In the genomic region with DNA sequence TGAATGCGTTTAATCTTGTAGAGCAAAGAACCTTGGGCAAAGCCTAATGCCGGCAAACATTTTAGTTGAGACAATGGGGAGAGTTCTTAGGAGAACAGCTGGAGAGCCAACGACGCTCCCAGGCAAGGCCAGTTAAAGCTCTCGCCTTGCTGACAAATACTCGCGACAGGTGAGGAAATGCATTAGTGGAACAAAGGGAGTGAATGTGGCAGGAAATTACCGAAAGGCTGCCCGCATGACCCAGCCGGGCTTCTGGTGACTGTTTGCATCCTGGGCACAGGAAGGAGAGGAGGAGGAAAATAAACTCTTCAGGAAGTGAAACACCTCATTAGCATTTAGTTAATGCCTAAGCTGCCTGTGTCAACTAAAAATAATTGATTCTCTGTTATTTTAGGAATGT, we compare ENCODE assay signal across 11 cellular contexts.
A peak's percentile ranks its signal among the peaks of the same experiment; 100 is the strongest.
DNase-seq lines count a peak whose midpoint lies in the region; ATAC-seq and TF ChIP-seq lines count a peak whose summit lies in the region.
"Had no signal": no experiment of that assay in that cellular context is flagged by ENCODE, and none has a peak within 500 bp of the region (broad histone marks: within the 10 kb centered on the region; RNA-seq: fewer than 3 reads in every experiment).

No MANE protein-coding gene starts in this region.

- no peaks in the 10 kb centered on the region for H3K27me3 Mint-ChIP-seq in activated T-helper 1 cell treated with anti-CD3 and anti-CD28 coated beads, Interleukin-12 subunit alpha, Interleukin-12 subunit beta, Interleukin-2, Interleukin-4 antibody, amounts not matched to agents 30 ng/mL and 10 ng/mL and 1 ng/mL, durations not matched to agents 14 hours and 24 hours and 36 hours (ENCODE audit: insufficient read depth)

- no peaks in the 10 kb centered on the region for H3K36me3 ChIP-seq in tibial nerve

- no peak overlapping the region for H3K4me3 Mint-ChIP-seq in activated T-helper 1 cell treated with anti-CD3 and anti-CD28 coated beads, Interleukin-12 subunit alpha, Interleukin-12 subunit beta, Interleukin-2, Interleukin-4 antibody, amounts not matched to agents 30 ng/mL and 10 ng/mL and 1 ng/mL, durations not matched to agents 14 hours and 24 hours and 36 hours

- TF ChIP-seq EP300 in tibial nerve (IDR thresholded peaks at IDR 0.05) = no peak

- no peaks in the 10 kb centered on the region for H3K9me3 ChIP-seq in tibial nerve

- no peak overlapping the region for H3K4me3 ChIP-seq in tibial nerve
- H3K4me3 ChIP-seq: skin epidermis had no signal

- peaks cover 42% of the 10 kb centered on the region for H3K4me1 Mint-ChIP-seq in activated T-helper 1 cell treated with anti-CD3 and anti-CD28 coated beads, Interleukin-12 subunit alpha, Interleukin-12 subunit beta, Interleukin-2, Interleukin-4 antibody, amounts not matched to agents 30 ng/mL and 10 ng/mL and 1 ng/mL, durations not matched to agents 14 hours and 24 hours and 36 hours (ENCODE audit: low read depth)

- no peak for ATAC-seq in omental fat pad (ENCODE audit: low FRiP score)

- TF ChIP-seq CTCF in tibial nerve (IDR thresholded peaks at IDR 0.05) (no peak), omental fat pad (IDR thresholded peaks at IDR 0.05) (no peak)

- intact Hi-C loops in activated T-helper 1 cell treated with anti-CD3 and anti-CD28 coated beads, Interleukin-12 subunit alpha, Interleukin-12 subunit beta, Interleukin-2, Interleukin-4 antibody, amounts not matched to agents 30 ng/mL and 10 ng/mL and 1 ng/mL, durations not matched to agents 14 hours and 24 hours and 36 hours (cut with micrococcal nuclease) = no loop called here

- H3K36me3 Mint-ChIP-seq in activated T-helper 1 cell treated with anti-CD3 and anti-CD28 coated beads, Interleukin-12 subunit alpha, Interleukin-12 subunit beta, Interleukin-2, Interleukin-4 antibody, amounts not matched to agents 30 ng/mL and 10 ng/mL and 1 ng/mL, durations not matched to agents 14 hours and 24 hours and 36 hours (ENCODE audit: low read depth) = no peaks in the 10 kb centered on the region

- no peak for TF ChIP-seq POLR2A in tibial nerve (IDR thresholded peaks at IDR 0.05)

- no peaks in the 10 kb centered on the region for H3K4me1 ChIP-seq in tibial nerve

- H3K27me3 ChIP-seq in tibial nerve = no peaks in the 10 kb centered on the region

- DNase-seq in DMS153 (lab: John Stamatoyannopoulos, UW) = peak; percentile 90
- peak; percentile 24 for DNase-seq in NCI-H1436 (lab: John Stamatoyannopoulos, UW)
- DNase-seq in activated T-helper 1 cell treated with anti-CD3 and anti-CD28 coated beads, Interleukin-12 subunit alpha, Interleukin-12 subunit beta, Interleukin-2, Interleukin-4 antibody, amounts not matched to agents 30 ng/mL and 10 ng/mL and 1 ng/mL, durations not matched to agents 14 hours and 24 hours and 36 hours (ENCODE audit: low spot score) = no peak
- peak; percentile 93 for DNase-seq in kidney tubule cell (ENCODE audit: low spot score)
- no peak for DNase-seq in tibial nerve (ENCODE audit: low spot score in 2 of 2)
- no peak for DNase-seq in OCI-M2 (lab: John Stamatoyannopoulos, UW; ENCODE audit: unreplicated experiment)
- DNase-seq in ecto neural progenitor cell (ENCODE audit: low spot score) = no peak
- no peak for DNase-seq in omental fat pad (ENCODE audit: low spot score)
- DNase-seq: aorta, T-helper 2 cell had no signal

- 48 to 53% methylated on average over 10 of the region's 10 CpGs for WGBS in tibial nerve, 2 donors

- no peak overlapping the region for H3K27ac ChIP-seq in tibial nerve
- H3K27ac ChIP-seq: skin epidermis had no signal

- H3K9me3 Mint-ChIP-seq in activated T-helper 1 cell treated with anti-CD3 and anti-CD28 coated beads, Interleukin-12 subunit alpha, Interleukin-12 subunit beta, Interleukin-2, Interleukin-4 antibody, amounts not matched to agents 30 ng/mL and 10 ng/mL and 1 ng/mL, durations not matched to agents 14 hours and 24 hours and 36 hours = no peaks in the 10 kb centered on the region

- H3K27ac Mint-ChIP-seq in activated T-helper 1 cell treated with anti-CD3 and anti-CD28 coated beads, Interleukin-12 subunit alpha, Interleukin-12 subunit beta, Interleukin-2, Interleukin-4 antibody, amounts not matched to agents 30 ng/mL and 10 ng/mL and 1 ng/mL, durations not matched to agents 14 hours and 24 hours and 36 hours = peak overlapping the region; percentile 58

Comparison
In these comparisons a context has a peak if more than half of its experiments do, and no peak if none do; other contexts are left out.
1. DNase-seq: peak in DMS153 (single experiment), NCI-H1436 (single experiment) and kidney tubule cell (single experiment); none in activated T-helper 1 cell treated with anti-CD3 and anti-CD28 coated beads, Interleukin-12 subunit alpha, Interleukin-12 subunit beta, Interleukin-2, Interleukin-4 antibody, amounts not matched to agents 30 ng/mL and 10 ng/mL and 1 ng/mL, durations not matched to agents 14 hours and 24 hours and 36 hours (single experiment), tibial nerve (0 of 2), OCI-M2 (single experiment), ecto neural progenitor cell (single experiment) and omental fat pad (single experiment).